ENCODE assay signal across 9 cellular contexts in the genomic region with DNA sequence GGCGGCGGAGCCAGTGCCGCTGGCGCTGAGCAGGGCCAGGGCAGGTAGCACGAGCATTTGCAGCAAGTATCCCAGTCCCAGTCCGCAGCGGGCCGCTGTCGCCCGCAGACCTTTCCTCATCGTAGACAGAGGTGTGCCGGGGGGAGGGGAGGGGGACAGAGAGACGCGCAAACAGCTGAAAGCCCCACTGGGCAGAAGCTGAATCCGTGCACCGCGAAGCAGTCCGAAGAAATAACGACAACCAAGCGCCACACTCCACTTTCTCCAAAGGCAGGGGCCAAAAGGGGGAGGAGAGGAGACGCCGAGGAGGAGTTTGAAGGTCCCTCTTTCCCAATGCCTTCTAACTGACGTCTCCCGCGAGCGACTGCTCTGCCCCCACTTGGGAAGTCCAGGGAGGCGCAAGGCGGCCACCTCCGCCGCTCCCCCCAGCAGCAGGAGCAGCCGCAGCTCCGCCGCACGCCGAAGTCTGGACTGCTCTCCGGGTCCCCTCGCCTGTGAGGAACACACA. TPM values are rescaled to one million over a fixed set of nuclear protein-coding genes. Genes with fewer than 3 reads are reported as not detected.
DNase-seq lines count a peak whose midpoint lies in the region; ATAC-seq, FAIRE-seq and TF ChIP-seq lines count a peak whose summit lies in the region.
"Had no signal": no experiment of that assay in that cellular context is flagged by ENCODE, and none has a peak within 500 bp of the region (broad histone marks: within the 10 kb centered on the region; RNA-seq: fewer than 3 reads in every experiment).

UNC5C (minus strand) TSS at position 236 of the 508 bp plus-strand sequence.

- H3K27ac ChIP-seq in SK-N-MC (no peak within 1 kb of the TSS), endothelial cell of umbilical vein (ENCODE audit: insufficient read depth, low read depth, low read length) (no peak within 1 kb of the TSS), tibial artery (peak within 1 kb of the TSS; percentile 96 to 98)

- no peaks in the 10 kb centered on the region for H3K9me3 Mint-ChIP-seq in T-helper 1 cell treated with Interleukin-12 subunit alpha and Interleukin-12 subunit beta and Interleukin-4 antibody, amounts not matched to agents 30 μg/mL and 1 μg/mL, for 36 hours

- POLR2A ChIA-PET in endothelial cell of umbilical vein (lab: Charles Lee): no interaction called here

- H3K36me3 Mint-ChIP-seq in T-helper 1 cell treated with Interleukin-12 subunit alpha and Interleukin-12 subunit beta and Interleukin-4 antibody, amounts not matched to agents 30 μg/mL and 1 μg/mL, for 36 hours (ENCODE audit: low read depth): no peaks in the 10 kb centered on the region

- H3K4me3 ChIP-seq in SK-N-MC (peak within 1 kb of the TSS; percentile 71), endothelial cell of umbilical vein (replicated peaks in 1 of 3; ENCODE audit: insufficient read depth in 1 of 3, low read depth in 1 of 3, low read length in 3 of 3) (peak within 1 kb of the TSS; percentile 55 to 88 (median 82)), tibial artery (peak within 1 kb of the TSS; percentile 70 to 81)

- DNase-seq in T-helper 1 cell (no peak), SK-N-MC (ENCODE audit: low read depth, low spot score) (no peak), endothelial cell of umbilical vein (ENCODE audit: low read depth, low spot score) (peak; percentile 32), middle frontal gyrus (ENCODE audit: extremely low spot score, low spot score) (peak; percentile 60), tibial artery (peak; percentile 84 to 96)
- DNase-seq: DND-41 had no signal

- ATAC-seq in GM19324 (IDR thresholded peaks at IDR 0.05; ENCODE audit: low FRiP score, unreplicated experiment) (no peak), HG03520 (IDR thresholded peaks at IDR 0.05; ENCODE audit: unreplicated experiment) (no peak)

- peak within 1 kb of the TSS; percentile 82 for H3K4me3 Mint-ChIP-seq in T-helper 1 cell treated with Interleukin-12 subunit alpha and Interleukin-12 subunit beta and Interleukin-4 antibody, amounts not matched to agents 30 μg/mL and 1 μg/mL, for 36 hours

- H3K27me3 Mint-ChIP-seq in T-helper 1 cell treated with Interleukin-12 subunit alpha and Interleukin-12 subunit beta and Interleukin-4 antibody, amounts not matched to agents 30 μg/mL and 1 μg/mL, for 36 hours (ENCODE audit: low read depth): peaks cover 75% of the 10 kb centered on the region

- peaks cover 14% of the 10 kb centered on the region for H3K4me1 Mint-ChIP-seq in T-helper 1 cell treated with Interleukin-12 subunit alpha and Interleukin-12 subunit beta and Interleukin-4 antibody, amounts not matched to agents 30 μg/mL and 1 μg/mL, for 36 hours (ENCODE audit: low read depth)

- H3K27me3 ChIP-seq in endothelial cell of umbilical vein (ENCODE audit: control insufficient read depth in 2 of 2, insufficient read depth in 2 of 2, low read length in 2 of 2) (peaks cover 32 to 39% of the 10 kb centered on the region in 2 experiments), tibial artery (no peaks in the 10 kb centered on the region)

- FAIRE-seq in endothelial cell of umbilical vein (lab: Jason Lieb, UNC): peak; percentile 69

- BruUV-seq in endothelial cell of umbilical vein (replicated peaks; lab: Mats Ljungman, UMichigan): no TSS peak

- no peaks in the 10 kb centered on the region for H3K9me1 ChIP-seq in endothelial cell of umbilical vein (replicated peaks; ENCODE audit: control insufficient read depth, extremely low read depth, insufficient read depth, low read length)

- H4K20me1 ChIP-seq in endothelial cell of umbilical vein (replicated peaks; ENCODE audit: control insufficient read depth, extremely low read depth, insufficient read depth, low read length): no peaks in the 10 kb centered on the region

- CTCF ChIA-PET in endothelial cell of umbilical vein (lab: Charles Lee): interaction anchor here (1.2 to 3.7 kb wide), 4 partner anchors 10 to 382 kb away, joined by 3 to 21 read pairs (median 12); no protein-coding TSS in a partner anchor

- TF ChIP-seq POLR2A in endothelial cell of umbilical vein (IDR thresholded peaks at IDR 0.05; ENCODE audit: low read depth, low read length): no peak

- H3K4me1 ChIP-seq in endothelial cell of umbilical vein (ENCODE audit: control insufficient read depth, extremely low read depth, insufficient read depth, low read length) (peaks cover 20% of the 10 kb centered on the region), tibial artery (peaks cover 0 to 16% (median 5%) of the 10 kb centered on the region in 4 donors)

- H3K9me3 ChIP-seq in SK-N-MC (ENCODE audit: low read depth, low read length) (no peaks in the 10 kb centered on the region), endothelial cell of umbilical vein (replicated peaks; ENCODE audit: control insufficient read depth, insufficient read depth, low read length) (no peaks in the 10 kb centered on the region), tibial artery (no peaks in the 10 kb centered on the region)

- H3K79me2 ChIP-seq in endothelial cell of umbilical vein (ENCODE audit: control insufficient read depth, insufficient read depth, low read length): no peaks in the 10 kb centered on the region

- peak within 1 kb of the TSS; percentile 89 for H2AFZ ChIP-seq in endothelial cell of umbilical vein (ENCODE audit: low read depth, low read length)

- TF ChIP-seq CTCF in endothelial cell of umbilical vein (IDR thresholded peaks at IDR 0.05; ENCODE audit: extremely low read depth in 1 of 2, insufficient read depth in 1 of 2, low read depth in 1 of 2, low read length in 2 of 2) (no peak), tibial artery (IDR thresholded peaks at IDR 0.05) (no peak)

- H3K36me3 ChIP-seq in SK-N-MC (ENCODE audit: insufficient read depth, low read length): no peaks in the 10 kb centered on the region
- H3K36me3 ChIP-seq in endothelial cell of umbilical vein (ENCODE audit: control insufficient read depth in 2 of 2, extremely low read depth in 1 of 2, insufficient read depth in 2 of 2, low read length in 2 of 2): no peaks in the 10 kb centered on the region
- H3K36me3 ChIP-seq in tibial artery: no peaks in the 10 kb centered on the region

- H3K27ac Mint-ChIP-seq in T-helper 1 cell treated with Interleukin-12 subunit alpha and Interleukin-12 subunit beta and Interleukin-4 antibody, amounts not matched to agents 30 μg/mL and 1 μg/mL, for 36 hours: peak within 1 kb of the TSS; percentile 24

- peak within 1 kb of the TSS; percentile 98 for H3K4me2 ChIP-seq in endothelial cell of umbilical vein (ENCODE audit: insufficient read depth, low read length)

- dilution Hi-C loops in endothelial cell of umbilical vein (cut with MboI; ENCODE audit: extremely low pct_ligation_motif_present, low sequenced_read_pairs): no loop called here

- H3K9ac ChIP-seq in SK-N-MC (ENCODE audit: insufficient read length): no peak within 1 kb of the TSS
- peak within 1 kb of the TSS; percentile 8 for H3K9ac ChIP-seq in endothelial cell of umbilical vein (replicated peaks; ENCODE audit: extremely low read depth, insufficient read depth, low read length)

- intact Hi-C loops in endothelial cell of umbilical vein (cut with micrococcal nuclease) (loop anchor here (2.0 to 10.0 kb wide), 2 partner anchors 382 to 806 kb away; no protein-coding TSS in a partner anchor), tibial artery (cut with DNase I; ENCODE audit: low total_unique reads) (no loop called here)

TF ChIP-seq in endothelial cell of umbilical vein, 7 proteins besides CTCF, POLR2A, EP300 and RAD21:
- TF ChIP-seq POLR2AphosphoS5 (IDR thresholded peaks at IDR 0.05; ENCODE audit: insufficient read depth, low read depth, low read length): no peak
- TF ChIP-seq GATA2 (IDR thresholded peaks at IDR 0.05; ENCODE audit: insufficient read depth, insufficient read length, low read depth, low read length): no peak
- no peak for TF ChIP-seq EZH2 (IDR thresholded peaks at IDR 0.05; ENCODE audit: borderline replicate concordance, low read depth, low read length, severe bottlenecking)
- no peak for TF ChIP-seq JUN (IDR thresholded peaks at IDR 0.05; ENCODE audit: borderline replicate concordance, insufficient read depth, insufficient read length, low read depth)
- no peak for TF ChIP-seq FOS (IDR thresholded peaks at IDR 0.05; ENCODE audit: borderline replicate concordance, insufficient read depth, low read length)
- no peak for TF ChIP-seq MYC (IDR thresholded peaks at IDR 0.05; ENCODE audit: low read depth, low read length)
- TF ChIP-seq MAX (IDR thresholded peaks at IDR 0.05; ENCODE audit: insufficient read depth, insufficient read length): no peak

RNA-seq across cellular contexts. Expression of gene UNC5C, which starts in this region (rescaled TPM):
- total RNA-seq in endothelial cell of umbilical vein: 0.44 and 0.53 TPM in 2 replicates
- 0.32 and 0.44 TPM in 2 replicates for polyA plus RNA-seq in endothelial cell of umbilical vein
- 0.14 and 0.20 TPM in 2 replicates for polyA plus RNA-seq in endothelial cell of umbilical vein (2011; cell fraction: cytosol; rRNA removed)
- 0.54 and 0.66 TPM in 2 replicates for polyA plus RNA-seq in endothelial cell of umbilical vein (2011; cell fraction: nucleus; rRNA removed)
- 0.49 and 0.92 TPM in 2 replicates for polyA plus RNA-seq in endothelial cell of umbilical vein (2012)
- polyA minus RNA-seq in endothelial cell of umbilical vein: 2.1 and 3.2 TPM in 2 replicates
- not detected for polyA minus RNA-seq in endothelial cell of umbilical vein (2011; cell fraction: cytosol; rRNA and poly(A)+ RNA removed)
- 2.1 and 3.4 TPM in 2 replicates for polyA minus RNA-seq in endothelial cell of umbilical vein (2011; cell fraction: nucleus; rRNA and poly(A)+ RNA removed)

Comparison
In these comparisons a context has a peak if more than half of its experiments do, and no peak if none do; other contexts are left out.
1. DNase-seq: peak in endothelial cell of umbilical vein (single experiment), middle frontal gyrus (single experiment) and tibial artery (2 of 2); none in T-helper 1 cell (0 of 5) and SK-N-MC (single experiment).
2. H3K27ac ChIP-seq: peak in tibial artery (2 of 2); none in SK-N-MC (single experiment) and endothelial cell of umbilical vein (single experiment).
3. Peak in every context shown above with its lines, with median percentiles within 50 percentile points of each other: H3K4me3 ChIP-seq.